Comparison of ENCODE assay signal across 22 cellular contexts in genomic region chr4:108129226-108129625, GRCh38.
"Had no signal": no experiment of that assay in that cellular context is flagged by ENCODE, and none has a peak within 500 bp of the region (broad histone marks: within the 10 kb centered on the region; RNA-seq: fewer than 3 reads in every experiment).

No MANE protein-coding gene starts in this region.

- H3K27me3 ChIP-seq: body of pancreas, suprapubic skin had no signal

- H3K4me1 ChIP-seq: body of pancreas, psoas muscle, spleen, suprapubic skin had no signal

- H3K36me3 ChIP-seq: spleen, suprapubic skin had no signal

- ATAC-seq: body of pancreas; left lobe of liver; mucosa of descending colon; natural killer cell treated with Interleukin-12 subunit alpha and Interleukin-12 subunit beta and Interleukin-15 and Interleukin-18, amount 100 ng/mL, for 72 hours; psoas muscle; sciatic nerve; stimulated activated memory B cell treated with anti-CD40 and anti-IgM and Interleukin-4, amounts not matched to agents 10 μg/mL and 1 μg/mL and 100 μg/mL, for 72 hours had no signal

- H3K27ac ChIP-seq: body of pancreas, coronary artery, psoas muscle, spleen, suprapubic skin, VCaP had no signal

- H3K9me3 Mint-ChIP-seq: activated T-helper 2 cell treated with anti-CD3 and anti-CD28 coated beads, Interferon-gamma antibody, Interleukin-2, Interleukin-4, amounts not matched to agents 10 μg/mL and 5 μg/mL and 100 μg/mL, durations not matched to agents 14 hours and 24 hours and 36 hours; natural killer cell treated with Interleukin-12 subunit alpha and Interleukin-12 subunit beta and Interleukin-15 and Interleukin-18, amount 100 ng/mL, for 72 hours; stimulated activated memory B cell treated with anti-CD40 and anti-IgM and Interleukin-4, amounts not matched to agents 10 μg/mL and 1 μg/mL and 100 μg/mL, for 72 hours; type B pancreatic cell had no signal

- H3K4me3 Mint-ChIP-seq: natural killer cell treated with Interleukin-12 subunit alpha and Interleukin-12 subunit beta and Interleukin-15 and Interleukin-18, amount 100 ng/mL, for 72 hours; stimulated activated memory B cell treated with anti-CD40 and anti-IgM and Interleukin-4, amounts not matched to agents 10 μg/mL and 1 μg/mL and 100 μg/mL, for 72 hours; type B pancreatic cell had no signal

- H3K27me3 Mint-ChIP-seq: natural killer cell treated with Interleukin-12 subunit alpha and Interleukin-12 subunit beta and Interleukin-15 and Interleukin-18, amount 100 ng/mL, for 72 hours had no signal

- H3K4me1 Mint-ChIP-seq: stimulated activated memory B cell treated with anti-CD40 and anti-IgM and Interleukin-4, amounts not matched to agents 10 μg/mL and 1 μg/mL and 100 μg/mL, for 72 hours had no signal

- DNase-seq: activated CD4-positive, alpha-beta T cell treated with anti-CD3 and anti-CD28 coated beads for 4 hours; body of pancreas; central memory CD4-positive, alpha-beta T cell; effector CD8-positive, alpha-beta T cell; foreskin melanocyte; head of caudate nucleus; mammary epithelial cell; mucosa of descending colon; psoas muscle; Right ventricle myocardium superior; spleen; stimulated activated CD4-positive, alpha-beta T cell treated with anti-CD3 and anti-CD28 coated beads, Interleukin-1b, Interleukin-23, amount 100 ng/mL, for 48 hours; T-helper 9 cell had no signal

- H3K4me3 ChIP-seq: body of pancreas, coronary artery, mucosa of descending colon, psoas muscle, spleen, suprapubic skin had no signal

- H3K27ac Mint-ChIP-seq: natural killer cell treated with Interleukin-12 subunit alpha and Interleukin-12 subunit beta and Interleukin-15 and Interleukin-18, amount 100 ng/mL, for 72 hours; stimulated activated memory B cell treated with anti-CD40 and anti-IgM and Interleukin-4, amounts not matched to agents 10 μg/mL and 1 μg/mL and 100 μg/mL, for 72 hours; type B pancreatic cell had no signal

- H3K9me3 ChIP-seq: body of pancreas, mucosa of descending colon, psoas muscle, spleen, suprapubic skin had no signal

- H3K36me3 Mint-ChIP-seq: natural killer cell treated with Interleukin-12 subunit alpha and Interleukin-12 subunit beta and Interleukin-15 and Interleukin-18, amount 100 ng/mL, for 72 hours; stimulated activated memory B cell treated with anti-CD40 and anti-IgM and Interleukin-4, amounts not matched to agents 10 μg/mL and 1 μg/mL and 100 μg/mL, for 72 hours had no signal
